8 cellular contexts compared by ENCODE assay signal in the genomic region with DNA sequence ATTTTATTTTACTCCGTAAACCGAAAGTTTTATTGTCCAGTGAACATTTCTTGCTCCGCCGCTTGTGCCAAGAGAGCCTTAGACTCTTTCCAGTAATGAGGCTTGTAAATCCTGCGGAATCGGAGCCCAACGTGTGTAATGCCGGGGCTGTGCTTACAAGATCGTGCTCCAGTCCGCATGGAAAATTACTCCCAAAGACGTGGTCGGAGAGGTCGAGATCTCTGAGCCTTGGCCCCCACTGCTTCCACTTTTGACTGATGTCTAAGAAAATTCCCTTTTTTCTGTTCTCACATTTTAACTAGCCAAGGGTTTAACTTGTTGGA. TPM values are rescaled to one million over a fixed set of nuclear protein-coding genes. Genes with fewer than 3 reads are reported as not detected.
A peak's percentile ranks its signal among the peaks of the same experiment; 100 is the strongest.
DNase-seq lines count a peak whose midpoint lies in the region; ATAC-seq, FAIRE-seq and TF ChIP-seq lines count a peak whose summit lies in the region.

No MANE protein-coding gene starts in this region.

- ATAC-seq in right lobe of liver: peak; percentile 2 to 34 (median 6)
- no peak for ATAC-seq in HG02763 (IDR thresholded peaks at IDR 0.05; ENCODE audit: unreplicated experiment)

- no peaks in the 10 kb centered on the region for H3K36me3 ChIP-seq in bronchial epithelial cell (ENCODE audit: control insufficient read depth, insufficient read depth, low read length)
- H3K36me3 ChIP-seq in right lobe of liver: no peaks in the 10 kb centered on the region
- H3K36me3 ChIP-seq in tibial nerve: no peaks in the 10 kb centered on the region

- H3K27ac ChIP-seq in AG04450 (ENCODE audit: low read depth, low read length) (peak overlapping the region; percentile 90), right lobe of liver (peak overlapping the region; percentile 97 to 98 (median 98)), tibial nerve (peak overlapping the region; percentile 85 to 96 (median 92))

- FAIRE-seq in bronchial epithelial cell (lab: Jason Lieb, UNC): no peak

- 6% methylated on average over 12 of the region's 13 CpGs for WGBS in right lobe of liver (ENCODE audit: insufficient coverage, low coverage, low lambda C conversion rate, missing lambda C conversion rate)
- WGBS in tibial nerve, 2 donors: 3 to 5% methylated on average over 13 of the region's 13 CpGs

- H3K9me3 ChIP-seq in AG04450 (ENCODE audit: control insufficient read depth, insufficient read depth, low read length) (no peaks in the 10 kb centered on the region), right lobe of liver (no peaks in the 10 kb centered on the region), tibial nerve (no peaks in the 10 kb centered on the region)

- POLR2A ChIA-PET in AG04450 (lab: Yijun Ruan, JAX): interaction anchor here (1.1 to 1.4 kb wide), 7 partner anchors 11 to 382 kb away, joined by 4 to 13 read pairs (median 5); partner anchors contain the start of gene PLSCR1

- H3K4me3 ChIP-seq in AG04450 (ENCODE audit: low read depth, low read length) (peak overlapping the region; percentile 75), HFF-Myc (replicated peaks; ENCODE audit: low read depth, low read length) (peak overlapping the region; percentile 80), bronchial epithelial cell (ENCODE audit: low read depth, low read length) (peak overlapping the region; percentile 70), right lobe of liver (peak overlapping the region; percentile 62 to 67 (median 67)), tibial nerve (peak overlapping the region; percentile 71 to 81 (median 76))

- H3K27me3 ChIP-seq in AG04450 (ENCODE audit: control insufficient read depth, insufficient read depth, low read length): no peaks in the 10 kb centered on the region
- H3K27me3 ChIP-seq in bronchial epithelial cell (ENCODE audit: control insufficient read depth, insufficient read depth, low read length): no peaks in the 10 kb centered on the region
- H3K27me3 ChIP-seq in right lobe of liver: no peaks in the 10 kb centered on the region
- no peaks in the 10 kb centered on the region for H3K27me3 ChIP-seq in tibial nerve

- H3K4me1 ChIP-seq in right lobe of liver (peaks cover 0 to 52% (median 17%) of the 10 kb centered on the region in 4 donors), tibial nerve (peaks cover 0 to 51% (median 3%) of the 10 kb centered on the region in 4 donors)

- no peak for TF ChIP-seq CTCF in AG04450 (IDR thresholded peaks at IDR 0.05; ENCODE audit: low read depth, low read length)
- no peak for TF ChIP-seq CTCF in HFF-Myc (IDR thresholded peaks at IDR 0.05; ENCODE audit: low read depth, low read length, missing control alignments)
- TF ChIP-seq CTCF in bronchial epithelial cell (IDR thresholded peaks at IDR 0.05; ENCODE audit: insufficient read depth, low read length, severe bottlenecking): no peak
- TF ChIP-seq CTCF in right lobe of liver (IDR thresholded peaks at IDR 0.05): no peak
- TF ChIP-seq CTCF in tibial nerve (IDR thresholded peaks at IDR 0.05): no peak

- no peak for TF ChIP-seq POLR2A in right lobe of liver (IDR thresholded peaks at IDR 0.05)
- no peak for TF ChIP-seq POLR2A in tibial nerve (IDR thresholded peaks at IDR 0.05)

- CTCF ChIA-PET in AG04450 (lab: Charles Lee): interaction anchor here (0.8 to 7.1 kb wide), 6 partner anchors 9 to 97 kb away, joined by 3 to 62 read pairs (median 8); no protein-coding TSS in a partner anchor

- no peak for TF ChIP-seq EP300 in tibial nerve (IDR thresholded peaks at IDR 0.05)

- intact Hi-C loops in right lobe of liver (cut with DNase I): no loop called here

- DNase-seq in AG04450 (ENCODE audit: low read depth, low spot score) (no peak), HFF-Myc (ENCODE audit: extremely low read depth, low read depth) (no peak), bronchial epithelial cell (ENCODE audit: low read depth) (peak; percentile 45), right lobe of liver (peak in 2 of 3 donors; percentile 31 to 57), tibial nerve (ENCODE audit: low spot score in 2 of 2) (peak in 1 of 2 donors; percentile 58), MV-4-11 (lab: John Stamatoyannopoulos, UW) (no peak)
- no peak for DNase-seq in activated CD4-positive, CD25-positive, alpha-beta regulatory T cell treated with anti-CD3 and anti-CD28 coated beads, Interleukin-2, amount 50 U/mL, for 72 hours

RNA-seq across cellular contexts. Expression of gene PLOD2, which starts 0.7 kb away (rescaled TPM):
- 63.7 and 88.9 TPM in 2 replicates for polyA plus RNA-seq in AG04450 (2011; rRNA removed)
- 27.0 and 59.3 TPM in 2 replicates for polyA minus RNA-seq in AG04450 (2011; rRNA and poly(A)+ RNA removed)
- total RNA-seq in bronchial epithelial cell: 36.6 and 45.3 TPM in 2 replicates
- 100 to 1,000 TPM in 1 of 6 experiments, 10 to 100 TPM in 5; 22.7 to 196 (median 57.6) TPM for total RNA-seq in right lobe of liver
- total RNA-seq in tibial nerve: 10 to 100 TPM; 17.2 to 27.6 (median 19.5) TPM

Comparison
In these comparisons a context has a peak if more than half of its experiments do, and no peak if none do; other contexts are left out.
1. DNase-seq: peak in bronchial epithelial cell (single experiment) and right lobe of liver (2 of 3); none in AG04450 (single experiment), HFF-Myc (single experiment), activated CD4-positive, CD25-positive, alpha-beta regulatory T cell treated with anti-CD3 and anti-CD28 coated beads, Interleukin-2, amount 50 U/mL, for 72 hours (single experiment) and MV-4-11 (single experiment).
2. Peak in every context shown above with its lines, with median percentiles within 50 percentile points of each other: H3K27ac ChIP-seq and H3K4me3 ChIP-seq.